In genomic region chr10:116719712-116720111, GRCh38 we compare ENCODE assay signal across 1 cellular context.
TF ChIP-seq lines count a peak whose summit lies in the region.

No MANE protein-coding gene starts in this region.

TF ChIP-seq in HepG2, 621 proteins besides CTCF, POLR2A, EP300 and RAD21:
- TF ChIP-seq ZNF607 (CRISPR knock-in tag; IDR thresholded peaks at IDR 0.05; ENCODE audit: borderline replicate concordance) (no peak), SRF (IDR thresholded peaks at IDR 0.05; ENCODE audit: low read depth, low read length) (no peak), ZFP62 (CRISPR knock-in tag; IDR thresholded peaks at IDR 0.05) (no peak), RCOR2 (CRISPR knock-in tag; IDR thresholded peaks at IDR 0.05) (0 out of 2 replicates have a peak, but pooled peaks have one; percentile 6), PTBP1 (IDR thresholded peaks at IDR 0.05; ENCODE audit: low read depth, low read length, poor library complexity, severe bottlenecking) (no peak), ZNF292 (CRISPR knock-in tag; IDR thresholded peaks at IDR 0.05; ENCODE audit: borderline replicate concordance, low read depth) (no peak), ZNF768 (CRISPR knock-in tag; IDR thresholded peaks at IDR 0.05) (peak; percentile 64; the same call in 1 of the 2 replicates), RFX3 (CRISPR knock-in tag; IDR thresholded peaks at IDR 0.05) (no peak), DNMT3B (CRISPR knock-in tag; conservative IDR thresholded peaks at IDR 0.05) (no peak), PHB2 (IDR thresholded peaks at IDR 0.05; ENCODE audit: partially characterized antibody) (no peak), ZBTB2 (CRISPR knock-in tag; IDR thresholded peaks at IDR 0.05; ENCODE audit: low read depth) (no peak), RFXAP (CRISPR knock-in tag; IDR thresholded peaks at IDR 0.05; ENCODE audit: borderline replicate concordance) (no peak), REL (CRISPR knock-in tag; conservative IDR thresholded peaks at IDR 0.05) (no peak), ZNF3 (CRISPR knock-in tag; IDR thresholded peaks at IDR 0.05) (no peak), NFATC3 (CRISPR knock-in tag; IDR thresholded peaks at IDR 0.05) (no peak)
